30 cellular contexts compared by ENCODE assay signal in the genomic region with DNA sequence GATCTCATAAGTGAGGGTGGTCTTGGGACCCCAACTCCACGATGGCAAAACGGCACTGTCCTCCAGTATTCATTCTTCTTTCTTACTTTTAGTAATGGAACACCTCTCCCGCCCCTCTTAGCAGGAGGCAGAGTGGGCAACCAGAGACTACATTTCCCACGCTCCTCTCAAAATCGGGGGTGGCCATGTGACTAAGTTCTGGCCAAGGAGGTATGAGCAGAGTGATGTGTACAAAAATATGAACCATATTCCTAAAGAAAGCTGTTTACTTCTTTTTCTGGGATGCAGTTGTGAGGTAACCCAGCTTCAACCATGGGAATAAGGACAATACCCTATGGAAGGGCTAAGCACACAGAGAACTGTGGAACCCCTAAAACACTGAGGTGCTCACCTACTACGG.
"Had no signal": no experiment of that assay in that cellular context is flagged by ENCODE, and none has a peak within 500 bp of the region (broad histone marks: within the 10 kb centered on the region; RNA-seq: fewer than 3 reads in every experiment).

No MANE protein-coding gene starts in this region.

- H3K4me3 Mint-ChIP-seq: activated CD4-positive, alpha-beta memory T cell treated with anti-CD3 and anti-CD28 coated beads, Interleukin-2, amount 10 ng/mL, durations not matched to agents 7 days and 5 days; activated CD4-positive, alpha-beta T cell treated with anti-CD3 and anti-CD28 coated beads, Interleukin-2, amount 10 ng/mL, durations not matched to agents 7 days and 5 days; activated naive CD4-positive, alpha-beta T cell treated with anti-CD3 and anti-CD28 coated beads, Interleukin-2, amount 10 ng/mL, durations not matched to agents 7 days and 5 days; activated naive CD8-positive, alpha-beta T cell treated with anti-CD3 and anti-CD28 coated beads, Interleukin-2, amount 10 ng/mL, durations not matched to agents 7 days and 5 days; activated T-cell treated with anti-CD3 and anti-CD28 coated beads, Interleukin-2, amount 50 U/mL, for 24 hours; nephron; stimulated activated memory B cell treated with anti-CD40 and anti-IgM and Interleukin-4, amounts not matched to agents 10 μg/mL and 1 μg/mL and 100 μg/mL, for 72 hours; stimulated activated naive CD8-positive, alpha-beta T cell treated with anti-CD3 and anti-CD28 coated beads, Interleukin-15, amount 100 ng/mL, for 72 hours; T-helper 17 cell had no signal

- H3K27ac ChIP-seq: ascending aorta, brain microvascular endothelial cell, gastrocnemius medialis, ovary, thyroid gland, upper lobe of right lung had no signal

- H3K27ac Mint-ChIP-seq: activated CD4-positive, alpha-beta memory T cell treated with anti-CD3 and anti-CD28 coated beads, Interleukin-2, amount 10 ng/mL, durations not matched to agents 7 days and 5 days; activated CD4-positive, alpha-beta T cell treated with anti-CD3 and anti-CD28 coated beads, Interleukin-2, amount 10 ng/mL, durations not matched to agents 7 days and 5 days; activated naive CD4-positive, alpha-beta T cell treated with anti-CD3 and anti-CD28 coated beads, Interleukin-2, amount 10 ng/mL, durations not matched to agents 7 days and 5 days; activated naive CD8-positive, alpha-beta T cell treated with anti-CD3 and anti-CD28 coated beads, Interleukin-2, amount 10 ng/mL, durations not matched to agents 7 days and 5 days; activated T-cell treated with anti-CD3 and anti-CD28 coated beads, Interleukin-2, amount 50 U/mL, for 24 hours; nephron; progenitor cell of endocrine pancreas; stimulated activated memory B cell treated with anti-CD40 and anti-IgM and Interleukin-4, amounts not matched to agents 10 μg/mL and 1 μg/mL and 100 μg/mL, for 72 hours; T-helper 17 cell had no signal

- ATAC-seq: stimulated activated memory B cell treated with anti-CD40 and anti-IgM and Interleukin-4, amounts not matched to agents 10 μg/mL and 1 μg/mL and 100 μg/mL, for 72 hours; stimulated activated naive CD8-positive, alpha-beta T cell treated with anti-CD3 and anti-CD28 coated beads, Interleukin-15, amount 100 ng/mL, for 72 hours; T-helper 17 cell; upper lobe of right lung had no signal

- H3K27me3 Mint-ChIP-seq: activated CD4-positive, alpha-beta memory T cell treated with anti-CD3 and anti-CD28 coated beads, Interleukin-2, amount 10 ng/mL, durations not matched to agents 7 days and 5 days; activated CD4-positive, alpha-beta T cell treated with anti-CD3 and anti-CD28 coated beads, Interleukin-2, amount 10 ng/mL, durations not matched to agents 7 days and 5 days; activated naive CD4-positive, alpha-beta T cell treated with anti-CD3 and anti-CD28 coated beads, Interleukin-2, amount 10 ng/mL, durations not matched to agents 7 days and 5 days; activated naive CD8-positive, alpha-beta T cell treated with anti-CD3 and anti-CD28 coated beads, Interleukin-2, amount 10 ng/mL, durations not matched to agents 7 days and 5 days; activated T-cell treated with anti-CD3 and anti-CD28 coated beads, Interleukin-2, amount 50 U/mL, for 24 hours; progenitor cell of endocrine pancreas; stimulated activated memory B cell treated with anti-CD40 and anti-IgM and Interleukin-4, amounts not matched to agents 10 μg/mL and 1 μg/mL and 100 μg/mL, for 72 hours; stimulated activated naive CD8-positive, alpha-beta T cell treated with anti-CD3 and anti-CD28 coated beads, Interleukin-15, amount 100 ng/mL, for 72 hours; T-helper 17 cell had no signal

- H3K27me3 ChIP-seq: ascending aorta, brain microvascular endothelial cell, gastrocnemius medialis, ovary, thyroid gland, upper lobe of right lung had no signal

- H3K4me3 ChIP-seq: ascending aorta, gastrocnemius medialis, lung, ovary, smooth muscle cell, thyroid gland, upper lobe of right lung had no signal

- H3K36me3 ChIP-seq: ascending aorta, brain microvascular endothelial cell, gastrocnemius medialis, ovary, thyroid gland, upper lobe of right lung had no signal

- H3K9me3 ChIP-seq: ascending aorta, gastrocnemius medialis, ovary, thyroid gland, upper lobe of right lung had no signal

- DNase-seq: activated CD4-positive, alpha-beta memory T cell treated with anti-CD3 and anti-CD28 coated beads, Interleukin-2, amount 10 ng/mL, durations not matched to agents 7 days and 5 days; activated CD4-positive, alpha-beta T cell treated with anti-CD3 and anti-CD28 coated beads for 1 hour; activated CD4-positive, alpha-beta T cell treated with anti-CD3 and anti-CD28 coated beads, Interleukin-2, amount 10 ng/mL, durations not matched to agents 7 days and 5 days; activated CD8-positive, alpha-beta memory T cell treated with anti-CD3 and anti-CD28 coated beads, Interleukin-2, amount 50 U/mL, for 48 hours; activated gamma-delta T cell; activated naive CD4-positive, alpha-beta T cell treated with anti-CD3 and anti-CD28 coated beads, Interleukin-2, amount 10 ng/mL, durations not matched to agents 7 days and 5 days; activated naive CD8-positive, alpha-beta T cell treated with anti-CD3 and anti-CD28 coated beads, Interleukin-2, amount 10 ng/mL, durations not matched to agents 7 days and 5 days; activated T-cell treated with anti-CD3 and anti-CD28 coated beads, Interleukin-2, amount 50 U/mL, for 24 hours; brain microvascular endothelial cell; caudate nucleus; glutamatergic neuron; hippocampal formation; kidney; ovary; stimulated activated CD4-positive, alpha-beta T cell treated with anti-CD3 and anti-CD28 coated beads, Interleukin-1b, Interleukin-23, amount 100 ng/mL, for 48 hours; stimulated activated CD4-positive, alpha-beta T cell treated with anti-CD3 and anti-CD28 coated beads, Interleukin-4, amount 100 ng/mL, for 4 hours; stimulated activated CD8-positive, alpha-beta memory T cell treated with anti-CD3 and anti-CD28 coated beads, Interleukin-4, amount 100 ng/mL, for 48 hours; stimulated activated naive CD8-positive, alpha-beta T cell treated with anti-CD3 and anti-CD28 coated beads, Interleukin-15, amount 100 ng/mL, for 72 hours; substantia nigra; T-helper 17 cell; T1000; thyroid gland; upper lobe of right lung had no signal

- H3K4me2 ChIP-seq: smooth muscle cell had no signal

- H3K9me3 Mint-ChIP-seq: activated CD4-positive, alpha-beta memory T cell treated with anti-CD3 and anti-CD28 coated beads, Interleukin-2, amount 10 ng/mL, durations not matched to agents 7 days and 5 days; activated CD4-positive, alpha-beta T cell treated with anti-CD3 and anti-CD28 coated beads, Interleukin-2, amount 10 ng/mL, durations not matched to agents 7 days and 5 days; activated naive CD4-positive, alpha-beta T cell treated with anti-CD3 and anti-CD28 coated beads, Interleukin-2, amount 10 ng/mL, durations not matched to agents 7 days and 5 days; activated T-cell treated with anti-CD3 and anti-CD28 coated beads, Interleukin-2, amount 50 U/mL, for 24 hours; nephron; stimulated activated memory B cell treated with anti-CD40 and anti-IgM and Interleukin-4, amounts not matched to agents 10 μg/mL and 1 μg/mL and 100 μg/mL, for 72 hours; stimulated activated naive CD8-positive, alpha-beta T cell treated with anti-CD3 and anti-CD28 coated beads, Interleukin-15, amount 100 ng/mL, for 72 hours had no signal
